8 cellular contexts compared by ENCODE assay signal in genomic region chr12:121582583-121583333, GRCh38. TPM values are rescaled to one million over a fixed set of nuclear protein-coding genes. Genes with fewer than 3 reads are reported as not detected.
A peak's percentile ranks its signal among the peaks of the same experiment; 100 is the strongest.
DNase-seq lines count a peak whose midpoint lies in the region; ATAC-seq and TF ChIP-seq lines count a peak whose summit lies in the region.

No MANE protein-coding gene starts in this region.

- peak overlapping the region; percentile 98 for H3K4me3 Mint-ChIP-seq in T-helper 2 cell treated with Interferon-gamma antibody and Interleukin-4, amounts not matched to agents 5 μg/mL and 100 μg/mL, for 36 hours
- H3K4me3 Mint-ChIP-seq in WTC11, result peak overlapping the region; percentile 99
- no peak overlapping the region for H3K4me3 Mint-ChIP-seq in stimulated activated memory B cell treated with anti-CD40 and anti-IgM and Interleukin-4, amounts not matched to agents 10 μg/mL and 1 μg/mL and 100 μg/mL, for 72 hours

- peaks cover 29% of the 10 kb centered on the region for H3K4me1 Mint-ChIP-seq in T-helper 2 cell treated with Interferon-gamma antibody and Interleukin-4, amounts not matched to agents 5 μg/mL and 100 μg/mL, for 36 hours (ENCODE audit: low read depth)
- H3K4me1 Mint-ChIP-seq in WTC11, result peaks cover 34% of the 10 kb centered on the region
- H3K4me1 Mint-ChIP-seq in stimulated activated memory B cell treated with anti-CD40 and anti-IgM and Interleukin-4, amounts not matched to agents 10 μg/mL and 1 μg/mL and 100 μg/mL, for 72 hours, result peaks cover 29% of the 10 kb centered on the region

- H3K9me3 Mint-ChIP-seq in T-helper 2 cell treated with Interferon-gamma antibody and Interleukin-4, amounts not matched to agents 5 μg/mL and 100 μg/mL, for 36 hours, result no peaks in the 10 kb centered on the region
- no peaks in the 10 kb centered on the region for H3K9me3 Mint-ChIP-seq in WTC11
- no peaks in the 10 kb centered on the region for H3K9me3 Mint-ChIP-seq in stimulated activated memory B cell treated with anti-CD40 and anti-IgM and Interleukin-4, amounts not matched to agents 10 μg/mL and 1 μg/mL and 100 μg/mL, for 72 hours

- no peaks in the 10 kb centered on the region for H3K27me3 Mint-ChIP-seq in T-helper 2 cell treated with Interferon-gamma antibody and Interleukin-4, amounts not matched to agents 5 μg/mL and 100 μg/mL, for 36 hours (ENCODE audit: low read depth)
- H3K27me3 Mint-ChIP-seq in WTC11 (ENCODE audit: low read depth), result no peaks in the 10 kb centered on the region
- H3K27me3 Mint-ChIP-seq in stimulated activated memory B cell treated with anti-CD40 and anti-IgM and Interleukin-4, amounts not matched to agents 10 μg/mL and 1 μg/mL and 100 μg/mL, for 72 hours, result no peaks in the 10 kb centered on the region

- H3K27ac Mint-ChIP-seq in T-helper 2 cell treated with Interferon-gamma antibody and Interleukin-4, amounts not matched to agents 5 μg/mL and 100 μg/mL, for 36 hours, result peak overlapping the region; percentile 68
- peak overlapping the region; percentile 97 for H3K27ac Mint-ChIP-seq in WTC11
- peak overlapping the region; percentile 99 for H3K27ac Mint-ChIP-seq in stimulated activated memory B cell treated with anti-CD40 and anti-IgM and Interleukin-4, amounts not matched to agents 10 μg/mL and 1 μg/mL and 100 μg/mL, for 72 hours

- POLR2A ChIA-PET in WTC11 (lab: Charles Lee), result interaction anchor here (0.7 to 1.9 kb wide), 10 partner anchors 12 to 89 kb away, joined by 3 to 11 read pairs (median 4); partner anchors contain the start of gene ORAI1

- CTCF ChIA-PET in WTC11 (lab: Charles Lee), result interaction anchor here (1.0 to 2.0 kb wide), 7 partner anchors 30 to 104 kb away, joined by 3 to 9 read pairs (median 4); partner anchors contain the start of gene ORAI1

- DNase-seq in T-helper 2 cell treated with Interferon-gamma antibody and Interleukin-4, amounts not matched to agents 5 μg/mL and 100 μg/mL, for 36 hours (ENCODE audit: low spot score), result no peak
- no peak for DNase-seq in T-helper 2 cell
- DNase-seq in WTC11 (ENCODE audit: low spot score), result peak; percentile 57
- DNase-seq in iPS DF 19.7 (ENCODE audit: low read depth, low spot score), result peak; percentile 96

- TF ChIP-seq CTCF in WTC11 (IDR thresholded peaks at IDR 0.05), result no peak

- peak; percentile 68 for ATAC-seq in WTC11
- ATAC-seq in stimulated activated memory B cell treated with anti-CD40 and anti-IgM and Interleukin-4, amounts not matched to agents 10 μg/mL and 1 μg/mL and 100 μg/mL, for 72 hours, result no peak
- no peak for ATAC-seq in GM18858 (IDR thresholded peaks at IDR 0.05; ENCODE audit: unreplicated experiment)
- ATAC-seq in GM19397 (IDR thresholded peaks at IDR 0.05; ENCODE audit: unreplicated experiment), result no peak
- no peak for ATAC-seq in GM18502 (IDR thresholded peaks at IDR 0.05; ENCODE audit: poor library complexity, unreplicated experiment)

- H3K36me3 Mint-ChIP-seq in T-helper 2 cell treated with Interferon-gamma antibody and Interleukin-4, amounts not matched to agents 5 μg/mL and 100 μg/mL, for 36 hours (ENCODE audit: low read depth), result peaks cover 9% of the 10 kb centered on the region
- H3K36me3 Mint-ChIP-seq in WTC11, result 0 out of 2 replicates have a peak, but pooled peaks cover 2% of the 10 kb centered on the region
- H3K36me3 Mint-ChIP-seq in stimulated activated memory B cell treated with anti-CD40 and anti-IgM and Interleukin-4, amounts not matched to agents 10 μg/mL and 1 μg/mL and 100 μg/mL, for 72 hours, result no peaks in the 10 kb centered on the region

TF ChIP-seq in WTC11, 78 proteins besides CTCF, POLR2A, EP300 and RAD21 (continues in another document):
- TF ChIP-seq TEAD1 (CRISPR knock-in tag; IDR thresholded peaks at IDR 0.05), result peak; percentile 99
- peak; percentile 65; the same call in 1 of the 2 replicates for TF ChIP-seq ARID4B (CRISPR knock-in tag; IDR thresholded peaks at IDR 0.05; ENCODE audit: borderline replicate concordance)
- peak; percentile 98 for TF ChIP-seq TEAD4 (CRISPR knock-in tag; IDR thresholded peaks at IDR 0.05)
- peak; percentile 96 for TF ChIP-seq ZNF281 (CRISPR knock-in tag; IDR thresholded peaks at IDR 0.05)
- 0 out of 2 replicates have a peak, but pooled peaks have one; percentile 50 for TF ChIP-seq SP1 (CRISPR knock-in tag; conservative IDR thresholded peaks at IDR 0.05)
- TF ChIP-seq ZBTB21 (CRISPR knock-in tag; IDR thresholded peaks at IDR 0.05; ENCODE audit: borderline replicate concordance), result 0 out of 2 replicates have a peak, but pooled peaks have one; percentile 21
- TF ChIP-seq ETV6 (CRISPR knock-in tag; IDR thresholded peaks at IDR 0.05), result peak; percentile 82
- no peak for TF ChIP-seq MYBL2 (CRISPR knock-in tag; IDR thresholded peaks at IDR 0.05)
- TF ChIP-seq KAT7 (CRISPR knock-in tag; IDR thresholded peaks at IDR 0.05; ENCODE audit: borderline replicate concordance), result 0 out of 2 replicates have a peak, but pooled peaks have one; percentile 52
- TF ChIP-seq, protein P1, sequence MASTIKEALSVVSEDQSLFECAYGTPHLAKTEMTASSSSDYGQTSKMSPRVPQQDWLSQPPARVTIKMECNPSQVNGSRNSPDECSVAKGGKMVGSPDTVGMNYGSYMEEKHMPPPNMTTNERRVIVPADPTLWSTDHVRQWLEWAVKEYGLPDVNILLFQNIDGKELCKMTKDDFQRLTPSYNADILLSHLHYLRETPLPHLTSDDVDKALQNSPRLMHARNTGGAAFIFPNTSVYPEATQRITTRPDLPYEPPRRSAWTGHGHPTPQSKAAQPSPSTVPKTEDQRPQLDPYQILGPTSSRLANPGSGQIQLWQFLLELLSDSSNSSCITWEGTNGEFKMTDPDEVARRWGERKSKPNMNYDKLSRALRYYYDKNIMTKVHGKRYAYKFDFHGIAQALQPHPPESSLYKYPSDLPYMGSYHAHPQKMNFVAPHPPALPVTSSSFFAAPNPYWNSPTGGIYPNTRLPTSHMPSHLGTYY (CRISPR knock-in tag; IDR thresholded peaks at IDR 0.05), result no peak
- TF ChIP-seq, protein P2, sequence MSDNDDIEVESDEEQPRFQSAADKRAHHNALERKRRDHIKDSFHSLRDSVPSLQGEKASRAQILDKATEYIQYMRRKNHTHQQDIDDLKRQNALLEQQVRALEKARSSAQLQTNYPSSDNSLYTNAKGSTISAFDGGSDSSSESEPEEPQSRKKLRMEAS (CRISPR knock-in tag; IDR thresholded peaks at IDR 0.05), result peak; percentile 68; the same call in 1 of the 2 replicates
- no peak for TF ChIP-seq ZNF138 (CRISPR knock-in tag; conservative IDR thresholded peaks at IDR 0.05)

RNA-seq across cellular contexts. Expression of gene KDM2B, which starts 1.9 kb away (rescaled TPM):
- 147 to 155 TPM (median 152 TPM) in 3 replicates for total RNA-seq in WTC11 (2021)

RNA-seq across cellular contexts. Expression of gene ORAI1, which starts 43.6 kb away (rescaled TPM):
- total RNA-seq in WTC11 (2021), result 27.7 to 28.9 TPM (median 28.6 TPM) in 3 replicates

Comparison
In these comparisons a context has a peak if more than half of its experiments do, and no peak if none do; other contexts are left out.
1. DNase-seq: peak in WTC11 (single experiment) and iPS DF 19.7 (single experiment); none in T-helper 2 cell treated with Interferon-gamma antibody and Interleukin-4, amounts not matched to agents 5 μg/mL and 100 μg/mL, for 36 hours (single experiment) and T-helper 2 cell (0 of 5).
2. Peak in every context shown above with its lines, with median percentiles within 50 percentile points of each other: H3K27ac Mint-ChIP-seq.